ENCODE assay signal across 30 cellular contexts in the genomic region with DNA sequence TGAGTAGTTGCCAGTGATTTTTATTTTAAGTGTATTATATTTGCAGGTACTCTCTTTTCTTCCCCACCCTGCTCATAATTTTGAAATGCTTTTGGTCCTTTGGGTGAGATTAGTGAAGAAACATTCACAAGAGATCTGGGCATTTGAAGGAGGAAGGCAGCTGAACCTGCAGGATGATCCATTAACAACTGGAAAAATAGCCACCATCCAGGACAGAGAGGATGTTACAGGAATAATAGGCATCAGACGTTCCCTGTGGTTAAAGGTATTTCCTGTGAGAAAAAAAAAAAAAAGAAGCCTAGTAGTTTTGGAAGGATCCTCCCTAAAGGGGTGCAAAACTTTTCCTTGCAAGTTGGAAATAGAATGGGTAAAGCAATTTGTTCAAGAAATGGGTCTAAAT.
"Had no signal": no experiment of that assay in that cellular context is flagged by ENCODE, and none has a peak within 500 bp of the region (broad histone marks: within the 10 kb centered on the region; RNA-seq: fewer than 3 reads in every experiment).

No MANE protein-coding gene starts in this region.

- H3K4me3 Mint-ChIP-seq: activated CD4-positive, alpha-beta memory T cell treated with anti-CD3 and anti-CD28 coated beads, Interleukin-2, amount 10 ng/mL, durations not matched to agents 7 days and 5 days; activated CD4-positive, alpha-beta T cell treated with anti-CD3 and anti-CD28 coated beads, Interleukin-2, amount 10 ng/mL, durations not matched to agents 7 days and 5 days; activated naive CD4-positive, alpha-beta T cell treated with anti-CD3 and anti-CD28 coated beads, Interleukin-2, amount 10 ng/mL, durations not matched to agents 7 days and 5 days; activated naive CD8-positive, alpha-beta T cell treated with anti-CD3 and anti-CD28 coated beads, Interleukin-2, amount 10 ng/mL, durations not matched to agents 7 days and 5 days; activated T-cell treated with anti-CD3 and anti-CD28 coated beads, Interleukin-2, amount 50 U/mL, for 24 hours; activated T-cell treated with anti-CD3 and anti-CD28 coated beads, Interleukin-2, amount 50 U/mL, for 72 hours; brain; central memory CD8-positive, alpha-beta T cell; effector memory CD8-positive, alpha-beta T cell had no signal

- H3K36me3 ChIP-seq: ascending aorta, esophagus muscularis mucosa, gastrocnemius medialis, heart left ventricle had no signal

- H3K36me3 Mint-ChIP-seq: activated naive CD4-positive, alpha-beta T cell treated with anti-CD3 and anti-CD28 coated beads, Interleukin-2, amount 10 ng/mL, durations not matched to agents 7 days and 5 days; brain had no signal

- H3K27ac ChIP-seq: ascending aorta, esophagus muscularis mucosa, foreskin keratinocyte, gastrocnemius medialis, heart left ventricle had no signal

- H3K9me3 ChIP-seq: ascending aorta, esophagus muscularis mucosa, gastrocnemius medialis, heart left ventricle had no signal

- ATAC-seq: activated naive CD4-positive, alpha-beta T cell treated with anti-CD3 and anti-CD28 coated beads, Interleukin-2, amount 50 U/mL, for 72 hours; activated T-cell treated with anti-CD3 and anti-CD28 coated beads, Interleukin-2, amount 50 U/mL, for 72 hours; effector memory CD8-positive, alpha-beta T cell; foreskin keratinocyte; gastrocnemius medialis; heart left ventricle had no signal

- FAIRE-seq: bronchial epithelial cell, colon had no signal

- H3K27me3 Mint-ChIP-seq: activated CD4-positive, alpha-beta memory T cell treated with anti-CD3 and anti-CD28 coated beads, Interleukin-2, amount 10 ng/mL, durations not matched to agents 7 days and 5 days; activated CD4-positive, alpha-beta T cell treated with anti-CD3 and anti-CD28 coated beads, Interleukin-2, amount 10 ng/mL, durations not matched to agents 7 days and 5 days; activated naive CD8-positive, alpha-beta T cell treated with anti-CD3 and anti-CD28 coated beads, Interleukin-2, amount 10 ng/mL, durations not matched to agents 7 days and 5 days; activated T-cell treated with anti-CD3 and anti-CD28 coated beads, Interleukin-2, amount 50 U/mL, for 24 hours had no signal

- H3K9me3 Mint-ChIP-seq: central memory CD8-positive, alpha-beta T cell; effector memory CD8-positive, alpha-beta T cell had no signal

- DNase-seq: activated CD4-positive, alpha-beta memory T cell treated with anti-CD3 and anti-CD28 coated beads, Interleukin-2, amount 10 ng/mL, durations not matched to agents 7 days and 5 days; activated CD4-positive, alpha-beta T cell treated with anti-CD3 and anti-CD28 coated beads for 1 hour; activated CD4-positive, alpha-beta T cell treated with anti-CD3 and anti-CD28 coated beads for 4 hours; activated CD4-positive, alpha-beta T cell treated with anti-CD3 and anti-CD28 coated beads, Interleukin-2, amount 10 ng/mL, durations not matched to agents 7 days and 5 days; activated CD4-positive, alpha-beta T cell treated with anti-CD3 and anti-CD28 coated beads, Interleukin-2, amount 50 U/mL, for 4 hours; activated CD8-positive, alpha-beta memory T cell treated with anti-CD3 and anti-CD28 coated beads, Interleukin-2, amount 50 U/mL, for 48 hours; activated gamma-delta T cell; activated naive CD4-positive, alpha-beta T cell; activated naive CD4-positive, alpha-beta T cell treated with anti-CD3 and anti-CD28 coated beads, Interleukin-2, amount 10 ng/mL, durations not matched to agents 7 days and 5 days; activated naive CD8-positive, alpha-beta T cell treated with anti-CD3 and anti-CD28 coated beads, Interleukin-2, amount 10 ng/mL, durations not matched to agents 7 days and 5 days; activated T-cell treated with anti-CD3 and anti-CD28 coated beads for 4 hours; activated T-cell treated with anti-CD3 and anti-CD28 coated beads, Interleukin-2, amount 50 U/mL, for 24 hours; activated T-cell treated with anti-CD3 and anti-CD28 coated beads, Interleukin-2, amount 50 U/mL, for 72 hours; cortex of kidney; dermis blood vessel endothelial cell; effector CD4-positive, alpha-beta T cell; effector memory CD8-positive, alpha-beta T cell; erythroblast; foreskin keratinocyte; gastrocnemius medialis; glutamatergic neuron; heart left ventricle; T-helper 2 cell had no signal

- H3K27ac Mint-ChIP-seq: activated CD4-positive, alpha-beta memory T cell treated with anti-CD3 and anti-CD28 coated beads, Interleukin-2, amount 10 ng/mL, durations not matched to agents 7 days and 5 days; activated CD4-positive, alpha-beta T cell treated with anti-CD3 and anti-CD28 coated beads, Interleukin-2, amount 10 ng/mL, durations not matched to agents 7 days and 5 days; activated naive CD4-positive, alpha-beta T cell treated with anti-CD3 and anti-CD28 coated beads, Interleukin-2, amount 10 ng/mL, durations not matched to agents 7 days and 5 days; activated naive CD4-positive, alpha-beta T cell treated with anti-CD3 and anti-CD28 coated beads, Interleukin-2, amount 50 U/mL, for 72 hours; activated naive CD8-positive, alpha-beta T cell treated with anti-CD3 and anti-CD28 coated beads, Interleukin-2, amount 10 ng/mL, durations not matched to agents 7 days and 5 days; activated T-cell treated with anti-CD3 and anti-CD28 coated beads, Interleukin-2, amount 50 U/mL, for 24 hours; activated T-cell treated with anti-CD3 and anti-CD28 coated beads, Interleukin-2, amount 50 U/mL, for 72 hours; brain; effector memory CD8-positive, alpha-beta T cell had no signal

- H3K4me1 Mint-ChIP-seq: activated CD4-positive, alpha-beta T cell treated with anti-CD3 and anti-CD28 coated beads, Interleukin-2, amount 10 ng/mL, durations not matched to agents 7 days and 5 days; activated naive CD4-positive, alpha-beta T cell treated with anti-CD3 and anti-CD28 coated beads, Interleukin-2, amount 10 ng/mL, durations not matched to agents 7 days and 5 days; central memory CD8-positive, alpha-beta T cell had no signal

- H3K4me1 ChIP-seq: heart left ventricle had no signal

- H3K27me3 ChIP-seq: ascending aorta, esophagus muscularis mucosa, foreskin keratinocyte, gastrocnemius medialis, heart left ventricle had no signal

- H3K4me3 ChIP-seq: ascending aorta, esophagus muscularis mucosa, gastrocnemius medialis, heart left ventricle had no signal
